ENCODE assay signal across 8 cellular contexts in the genomic region with DNA sequence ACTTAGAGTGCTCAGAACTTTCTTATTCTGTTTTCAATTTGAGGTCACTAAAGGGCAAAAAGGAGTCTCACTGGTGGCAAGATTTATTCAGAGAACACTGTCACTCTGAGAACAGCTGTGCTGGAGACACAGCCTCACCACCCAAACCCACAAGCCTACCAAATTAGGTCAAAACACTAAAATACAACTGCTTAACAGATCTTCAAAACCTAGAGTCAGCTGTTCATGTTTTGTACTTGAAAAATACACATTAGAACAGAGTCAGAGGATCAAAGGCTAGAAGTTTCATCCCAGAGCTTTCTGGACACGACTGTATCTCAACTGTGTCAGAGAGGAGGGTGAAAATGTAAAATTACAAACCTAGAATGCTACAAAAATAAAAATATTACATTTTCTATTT.
DNase-seq lines count a peak whose midpoint lies in the region; ATAC-seq, FAIRE-seq and TF ChIP-seq lines count a peak whose summit lies in the region.

No MANE protein-coding gene starts in this region.

- no peaks in the 10 kb centered on the region for H3K9me3 ChIP-seq in kidney (ENCODE audit: control insufficient read depth in 1 of 2, low read length in 2 of 2)

- FAIRE-seq in kidney (lab: Jason Lieb, UNC), result no peak
- no peak for FAIRE-seq in D721Med (lab: Jason Lieb, UNC)

- no peak for TF ChIP-seq CTCF in kidney (IDR thresholded peaks at IDR 0.05; ENCODE audit: borderline replicate concordance, extremely low read depth, insufficient read depth)
- TF ChIP-seq CTCF in D721Med (IDR thresholded peaks at IDR 0.05; ENCODE audit: insufficient read depth, missing control alignments), result no peak

- H3K4me1 ChIP-seq in kidney (ENCODE audit: control insufficient read depth in 1 of 2, insufficient read depth in 1 of 2, low read depth in 1 of 2, low read length in 2 of 2), result peaks cover 0 to 4% of the 10 kb centered on the region in 2 donors

- intact Hi-C loops in kidney (cut with DNase I), result no loop called here

- peak; percentile 88 for ATAC-seq in GM18861 (IDR thresholded peaks at IDR 0.05; ENCODE audit: unreplicated experiment)

- no peak overlapping the region for H3K27ac ChIP-seq in kidney (ENCODE audit: low read depth in 2 of 2, low read length in 2 of 2)

- H3K9ac ChIP-seq in kidney (ENCODE audit: low read length in 2 of 2), result no peak overlapping the region

- DNase-seq in H4 (ENCODE audit: low spot score) (peak; percentile 5), RPMI8226 (peak; percentile 37), putamen (ENCODE audit: low spot score) (peak; percentile 41), kidney (no peak), NCI-H1694 treated with DMSO at 0.1 percent for 48 hours (lab: John Stamatoyannopoulos, UW) (no peak), D721Med (ENCODE audit: insufficient read length, low spot score) (no peak), pons (ENCODE audit: low spot score) (no peak)

- peaks cover 0 to 6% of the 10 kb centered on the region in 2 donors for H3K36me3 ChIP-seq in kidney (ENCODE audit: control insufficient read depth in 1 of 2, insufficient read depth in 2 of 2, low read length in 2 of 2)

- no peak overlapping the region for H3K4me3 ChIP-seq in kidney (ENCODE audit: low read length in 2 of 2)

Comparison
In these comparisons a context has a peak if more than half of its experiments do, and no peak if none do; other contexts are left out.
1. DNase-seq: peak in H4 (single experiment), RPMI8226 (single experiment) and putamen (single experiment); none in kidney (single experiment), NCI-H1694 treated with DMSO at 0.1 percent for 48 hours (single experiment), D721Med (single experiment) and pons (single experiment).